Comparison of ENCODE assay signal across 14 cellular contexts in the genomic region with DNA sequence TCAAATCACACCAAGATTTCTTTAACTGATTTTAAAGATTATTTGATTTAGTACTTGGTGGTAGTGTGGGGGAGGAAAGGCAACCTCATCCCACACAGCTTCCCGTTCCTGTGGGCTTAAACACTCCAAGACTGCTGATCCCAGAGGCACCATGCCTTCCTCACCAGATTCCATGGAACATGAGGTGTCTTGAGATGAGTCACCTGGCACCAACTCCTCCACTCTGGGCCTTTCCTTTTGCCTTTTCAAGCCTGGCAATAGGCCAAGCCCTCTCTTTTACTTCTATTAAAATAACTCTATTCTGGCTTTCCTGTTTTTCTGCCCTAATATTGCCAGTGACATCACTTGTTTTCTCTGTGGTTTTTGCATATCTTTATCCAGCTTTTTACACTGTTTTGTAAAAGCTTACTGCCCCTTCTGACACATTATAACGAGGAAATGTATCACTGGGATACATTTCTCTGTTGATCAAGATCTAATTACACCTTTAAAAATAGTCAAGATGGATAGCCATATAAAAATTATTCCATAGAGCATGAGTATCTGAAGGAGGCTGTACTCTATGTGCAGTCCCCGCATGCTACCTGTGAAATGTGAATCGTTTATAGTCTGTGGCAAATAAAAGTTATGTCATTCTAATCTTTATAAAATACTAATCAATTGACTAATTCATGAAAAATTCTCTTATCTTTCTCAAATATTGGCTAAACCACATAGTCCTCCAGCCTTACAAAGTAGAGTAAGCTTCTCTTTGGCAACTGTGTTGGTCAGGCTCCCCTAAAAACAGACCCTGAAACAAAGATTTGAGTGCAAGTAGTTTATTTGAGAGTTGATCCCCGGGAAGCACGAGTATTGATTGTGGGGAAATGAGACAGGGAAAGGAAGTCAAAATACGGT.
DNase-seq lines count a peak whose midpoint lies in the region; ATAC-seq, FAIRE-seq and TF ChIP-seq lines count a peak whose summit lies in the region.
"Had no signal": no experiment of that assay in that cellular context is flagged by ENCODE, and none has a peak within 500 bp of the region (broad histone marks: within the 10 kb centered on the region; RNA-seq: fewer than 3 reads in every experiment).

No MANE protein-coding gene starts in this region.

- no peaks in the 10 kb centered on the region for H3K4me1 Mint-ChIP-seq in CD14-positive monocyte
- H3K4me1 Mint-ChIP-seq: CD4-positive, alpha-beta memory T cell had no signal

- peaks cover 0 to 2% (median 0%) of the 10 kb centered on the region in 7 donors for H3K9me3 Mint-ChIP-seq in CD14-positive monocyte

- no peaks in the 10 kb centered on the region for H3K36me3 Mint-ChIP-seq in CD14-positive monocyte
- H3K36me3 Mint-ChIP-seq: CD4-positive, alpha-beta memory T cell had no signal

- intact Hi-C loops in CD14-positive monocyte (cut with micrococcal nuclease) = no loop called here

- no peak for ATAC-seq in GM21723 (IDR thresholded peaks at IDR 0.05; ENCODE audit: unreplicated experiment)
- ATAC-seq: HCT116 had no signal

- no peak overlapping the region for H3K4me3 Mint-ChIP-seq in CD14-positive monocyte
- H3K4me3 Mint-ChIP-seq: CD4-positive, alpha-beta memory T cell had no signal

- no peaks in the 10 kb centered on the region for H3K27me3 ChIP-seq in AG04450 (ENCODE audit: control insufficient read depth, insufficient read depth, low read length)

- TF ChIP-seq CTCF in AG04450 (IDR thresholded peaks at IDR 0.05; ENCODE audit: low read depth, low read length) (no peak), cardiac fibroblast (IDR thresholded peaks at IDR 0.05; ENCODE audit: low read depth, low read length) (no peak), CD14-positive monocyte (IDR thresholded peaks at IDR 0.05) (no peak)

- H3K27me3 Mint-ChIP-seq in CD14-positive monocyte (ENCODE audit: low read depth in 3 of 3) = peaks cover 0 to 3% (median 1%) of the 10 kb centered on the region in 3 donors

- CTCF ChIA-PET in AG04450 (lab: Charles Lee) = no interaction called here

- no peak overlapping the region for H3K27ac ChIP-seq in AG04450 (ENCODE audit: low read depth, low read length)
- H3K27ac ChIP-seq: uterus had no signal

- peak overlapping the region in 1 of 7 donors; percentile 64 for H3K27ac Mint-ChIP-seq in CD14-positive monocyte
- H3K27ac Mint-ChIP-seq: CD4-positive, alpha-beta memory T cell had no signal

- POLR2A ChIA-PET in AG04450 (lab: Yijun Ruan, JAX) = no interaction called here

- H3K4me3 ChIP-seq in AG04450 (ENCODE audit: low read depth, low read length) (no peak overlapping the region), cardiac fibroblast (replicated peaks in 1 of 2; ENCODE audit: low read depth in 2 of 2, low read length in 2 of 2) (no peak overlapping the region)
- H3K4me3 ChIP-seq: uterus had no signal

- DNase-seq in AG04450 (ENCODE audit: low read depth, low spot score) (peak; percentile 86), HTR-8/SVneo (ENCODE audit: insufficient read length, low spot score) (peak; percentile 73), cardiac fibroblast (ENCODE audit: low read depth in 2 of 2) (peak; percentile 89 to 90), left kidney (ENCODE audit: low read depth, low spot score) (peak; percentile 12), NCI-H187 treated with DMSO at 0.1 percent for 48 hours (lab: John Stamatoyannopoulos, UW) (no peak), CD14-positive monocyte (ENCODE audit: low spot score) (no peak)
- no peak for DNase-seq in activated naive CD4-positive, alpha-beta T cell (lab: John Stamatoyannopoulos, UW)
- DNase-seq: activated gamma-delta T cell; CD4-positive, alpha-beta memory T cell; NCI-H748 treated with DMSO at 0.1 percent for 48 hours had no signal

- no peaks in the 10 kb centered on the region for H3K9me3 ChIP-seq in AG04450 (ENCODE audit: control insufficient read depth, insufficient read depth, low read length)
- H3K9me3 ChIP-seq: uterus had no signal

- peak; percentile 71 for FAIRE-seq in HTR-8/SVneo (lab: Jason Lieb, UNC)
- FAIRE-seq: TTC549 had no signal

Comparison
In these comparisons a context has a peak if more than half of its experiments do, and no peak if none do; other contexts are left out.
1. DNase-seq: peak in AG04450 (single experiment), HTR-8/SVneo (single experiment), cardiac fibroblast (2 of 2) and left kidney (single experiment); none in NCI-H187 treated with DMSO at 0.1 percent for 48 hours (single experiment), activated naive CD4-positive, alpha-beta T cell (0 of 4) and CD14-positive monocyte (single experiment).